In the genomic region with DNA sequence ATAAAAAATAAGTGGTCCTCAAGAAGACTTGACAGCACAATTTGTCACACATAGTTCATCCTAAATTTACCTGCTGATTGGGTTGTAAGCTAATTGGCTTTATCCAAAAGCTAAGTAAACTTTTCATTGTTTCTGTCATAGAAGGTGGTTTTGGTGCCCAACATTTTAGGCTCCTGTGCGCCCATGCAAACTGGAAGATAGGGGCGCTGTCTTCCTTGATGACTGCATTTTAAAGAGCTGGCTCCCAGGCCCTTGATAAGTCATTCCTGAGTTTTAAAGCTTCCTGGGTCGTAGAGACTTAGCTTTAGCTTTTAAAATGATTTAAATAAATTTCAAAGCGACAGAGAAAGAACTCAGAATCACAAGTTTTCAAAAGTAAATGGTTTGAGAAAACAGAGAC, we compare ENCODE assay signal across 27 cellular contexts.
"Had no signal": no experiment of that assay in that cellular context is flagged by ENCODE, and none has a peak within 500 bp of the region (broad histone marks: within the 10 kb centered on the region; RNA-seq: fewer than 3 reads in every experiment).

No MANE protein-coding gene starts in this region.

- H3K27ac ChIP-seq: brain microvascular endothelial cell, esophagus muscularis mucosa, foreskin keratinocyte, heart left ventricle, left lung, lower lobe of right lung, parathyroid adenoma, right atrium auricular region, suprapubic skin, tibial nerve, WERI-Rb-1 had no signal

- DNase-seq: activated CD4-positive, alpha-beta memory T cell treated with anti-CD3 and anti-CD28 coated beads, Interleukin-2, amount 10 ng/mL, durations not matched to agents 7 days and 5 days; activated CD4-positive, alpha-beta T cell treated with anti-CD3 and anti-CD28 coated beads for 1 hour; activated CD4-positive, alpha-beta T cell treated with anti-CD3 and anti-CD28 coated beads, Interleukin-2, amount 10 ng/mL, durations not matched to agents 7 days and 5 days; activated CD8-positive, alpha-beta memory T cell treated with anti-CD3 and anti-CD28 coated beads, Interleukin-2, amount 50 U/mL, for 48 hours; activated gamma-delta T cell; activated naive CD4-positive, alpha-beta T cell treated with anti-CD3 and anti-CD28 coated beads, Interleukin-2, amount 50 U/mL, for 16 hours; activated T-cell treated with anti-CD3 and anti-CD28 coated beads, Interleukin-2, amount 50 U/mL, for 24 hours; amniotic stem cell; brain microvascular endothelial cell; cortex of kidney; effector memory CD8-positive, alpha-beta T cell; foreskin keratinocyte; heart left ventricle; left lung; lower lobe of right lung; occipital lobe; stimulated activated CD4-positive, alpha-beta T cell treated with anti-CD3 and anti-CD28 coated beads, Interleukin-15, amount 100 ng/mL, for 24 hours; stimulated activated CD4-positive, alpha-beta T cell treated with anti-CD3 and anti-CD28 coated beads, Interleukin-2, amount 100 ng/mL, for 24 hours; stimulated activated naive B cell treated with anti-CD40 and anti-IgM and Interleukin-4, amounts not matched to agents 10 μg/mL and 1 μg/mL and 100 μg/mL, for 72 hours; T-helper 9 cell; WERI-Rb-1 had no signal

- H3K4me1 Mint-ChIP-seq: activated CD4-positive, alpha-beta memory T cell treated with anti-CD3 and anti-CD28 coated beads, Interleukin-2, amount 10 ng/mL, durations not matched to agents 7 days and 5 days; activated CD4-positive, alpha-beta T cell treated with anti-CD3 and anti-CD28 coated beads, Interleukin-2, amount 10 ng/mL, durations not matched to agents 7 days and 5 days had no signal

- H3K79me2 ChIP-seq: parathyroid adenoma had no signal

- H3K27me3 ChIP-seq: brain microvascular endothelial cell, esophagus muscularis mucosa, foreskin keratinocyte, heart left ventricle, left lung, right atrium auricular region, suprapubic skin, tibial nerve had no signal

- H3K9me3 Mint-ChIP-seq: T-helper 1 cell treated with Interleukin-12 subunit alpha and Interleukin-12 subunit beta and Interleukin-4 antibody, amounts not matched to agents 30 μg/mL and 1 μg/mL, for 36 hours had no signal

- H3K4me1 ChIP-seq: esophagus muscularis mucosa, foreskin keratinocyte, heart left ventricle, left lung, lower lobe of right lung, parathyroid adenoma, right atrium auricular region, suprapubic skin, tibial nerve had no signal

- H2AFZ ChIP-seq: parathyroid adenoma had no signal

- H3K4me3 Mint-ChIP-seq: activated CD4-positive, alpha-beta memory T cell treated with anti-CD3 and anti-CD28 coated beads, Interleukin-2, amount 10 ng/mL, durations not matched to agents 7 days and 5 days; activated CD4-positive, alpha-beta T cell treated with anti-CD3 and anti-CD28 coated beads, Interleukin-2, amount 10 ng/mL, durations not matched to agents 7 days and 5 days; activated T-cell treated with anti-CD3 and anti-CD28 coated beads, Interleukin-2, amount 50 U/mL, for 24 hours; effector memory CD8-positive, alpha-beta T cell; stimulated activated naive B cell treated with anti-CD40 and anti-IgM and Interleukin-4, amounts not matched to agents 10 μg/mL and 1 μg/mL and 100 μg/mL, for 72 hours; T-helper 1 cell treated with Interleukin-12 subunit alpha and Interleukin-12 subunit beta and Interleukin-4 antibody, amounts not matched to agents 30 μg/mL and 1 μg/mL, for 36 hours had no signal

- H3K9me3 ChIP-seq: esophagus muscularis mucosa, heart left ventricle, lower lobe of right lung, right atrium auricular region, suprapubic skin, tibial nerve had no signal

- H3K27ac Mint-ChIP-seq: activated CD4-positive, alpha-beta memory T cell treated with anti-CD3 and anti-CD28 coated beads, Interleukin-2, amount 10 ng/mL, durations not matched to agents 7 days and 5 days; activated CD4-positive, alpha-beta T cell treated with anti-CD3 and anti-CD28 coated beads, Interleukin-2, amount 10 ng/mL, durations not matched to agents 7 days and 5 days; activated T-cell treated with anti-CD3 and anti-CD28 coated beads, Interleukin-2, amount 50 U/mL, for 24 hours; effector memory CD8-positive, alpha-beta T cell; stimulated activated naive B cell treated with anti-CD40 and anti-IgM and Interleukin-4, amounts not matched to agents 10 μg/mL and 1 μg/mL and 100 μg/mL, for 72 hours; T-helper 1 cell treated with Interleukin-12 subunit alpha and Interleukin-12 subunit beta and Interleukin-4 antibody, amounts not matched to agents 30 μg/mL and 1 μg/mL, for 36 hours had no signal

- H3K36me3 ChIP-seq: brain microvascular endothelial cell, esophagus muscularis mucosa, heart left ventricle, left lung, lower lobe of right lung, right atrium auricular region, suprapubic skin, tibial nerve, WERI-Rb-1 had no signal

- H3K4me3 ChIP-seq: esophagus muscularis mucosa, heart left ventricle, left lung, lower lobe of right lung, right atrium auricular region, suprapubic skin, tibial nerve had no signal

- ATAC-seq: effector memory CD8-positive, alpha-beta T cell; foreskin keratinocyte; heart left ventricle; left lung; lower lobe of right lung; stimulated activated naive B cell treated with anti-CD40 and anti-IgM and Interleukin-4, amounts not matched to agents 10 μg/mL and 1 μg/mL and 100 μg/mL, for 72 hours had no signal

- H3K36me3 Mint-ChIP-seq: stimulated activated naive B cell treated with anti-CD40 and anti-IgM and Interleukin-4, amounts not matched to agents 10 μg/mL and 1 μg/mL and 100 μg/mL, for 72 hours had no signal

- H3K27me3 Mint-ChIP-seq: activated CD4-positive, alpha-beta memory T cell treated with anti-CD3 and anti-CD28 coated beads, Interleukin-2, amount 10 ng/mL, durations not matched to agents 7 days and 5 days; activated CD4-positive, alpha-beta T cell treated with anti-CD3 and anti-CD28 coated beads, Interleukin-2, amount 10 ng/mL, durations not matched to agents 7 days and 5 days; activated T-cell treated with anti-CD3 and anti-CD28 coated beads, Interleukin-2, amount 50 U/mL, for 24 hours; effector memory CD8-positive, alpha-beta T cell; stimulated activated naive B cell treated with anti-CD40 and anti-IgM and Interleukin-4, amounts not matched to agents 10 μg/mL and 1 μg/mL and 100 μg/mL, for 72 hours had no signal
